ENCODE assay signal across 19 cellular contexts in the genomic region with DNA sequence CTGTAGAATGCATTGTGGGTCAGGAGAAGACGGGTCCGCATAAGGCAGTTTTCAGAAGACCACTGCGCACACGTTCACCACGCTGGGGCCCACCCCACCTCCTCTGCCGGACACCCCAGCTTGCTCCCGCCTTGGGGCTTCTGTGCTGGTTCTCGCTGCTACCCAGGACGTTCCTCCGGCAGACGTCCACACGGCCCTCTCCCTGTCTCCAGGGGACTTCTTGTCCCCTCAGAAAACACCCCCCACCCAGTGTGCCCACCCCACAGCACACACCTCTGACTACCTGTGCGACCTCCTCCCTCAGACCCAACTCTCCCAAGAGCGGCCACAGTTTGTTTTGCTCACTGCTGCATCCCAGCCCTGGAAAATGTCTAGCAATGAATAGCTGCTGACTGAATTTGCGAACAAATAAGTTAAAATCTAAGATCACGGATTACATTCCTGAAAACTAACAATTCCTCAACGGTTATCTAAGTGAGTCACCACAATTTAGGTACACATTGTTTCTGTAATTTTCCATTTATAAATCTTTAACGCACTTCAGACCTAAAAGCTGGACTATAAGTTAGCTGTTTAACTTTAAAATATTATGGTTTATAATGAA.
DNase-seq lines count a peak whose midpoint lies in the region; TF ChIP-seq lines count a peak whose summit lies in the region.
"Had no signal": no experiment of that assay in that cellular context is flagged by ENCODE, and none has a peak within 500 bp of the region (broad histone marks: within the 10 kb centered on the region; RNA-seq: fewer than 3 reads in every experiment).

No MANE protein-coding gene starts in this region.

- peak overlapping the region; percentile 29 to 99 (median 93) for H3K27ac Mint-ChIP-seq in nephron
- H3K27ac Mint-ChIP-seq: CD4-positive, CD25-positive, alpha-beta regulatory T cell; naive thymus-derived CD4-positive, alpha-beta T cell had no signal

- no peaks in the 10 kb centered on the region for H3K36me3 ChIP-seq in mammary epithelial cell (ENCODE audit: insufficient read depth, low read length)
- no peaks in the 10 kb centered on the region for H3K36me3 ChIP-seq in uterus

- peaks cover 50% of the 10 kb centered on the region for H3K36me3 Mint-ChIP-seq in nephron (ENCODE audit: low read depth)

- H3K27ac ChIP-seq in mammary epithelial cell (ENCODE audit: insufficient read depth, low read depth, low read length) (no peak overlapping the region), coronary artery (peak overlapping the region; percentile 39 to 94), uterus (peak overlapping the region; percentile 57 to 61)
- H3K27ac ChIP-seq: Peyer's patch, psoas muscle had no signal

- H3K9me3 ChIP-seq in mammary epithelial cell (replicated peaks; ENCODE audit: insufficient read depth, low read length) (peaks cover 22% of the 10 kb centered on the region), uterus (no peaks in the 10 kb centered on the region)
- H3K9me3 ChIP-seq: Peyer's patch, psoas muscle had no signal

- H3K27me3 ChIP-seq in mammary epithelial cell (ENCODE audit: insufficient read depth, low read length), result no peaks in the 10 kb centered on the region
- no peaks in the 10 kb centered on the region for H3K27me3 ChIP-seq in uterus
- H3K27me3 ChIP-seq: Peyer's patch had no signal

- H3K4me3 Mint-ChIP-seq in nephron, result no peak overlapping the region
- H3K4me3 Mint-ChIP-seq: naive thymus-derived CD4-positive, alpha-beta T cell had no signal

- no TSS peak for BruUV-seq in mammary epithelial cell (replicated peaks; lab: Mats Ljungman, UMichigan)

- TF ChIP-seq CTCF in mammary epithelial cell (conservative IDR thresholded peaks at IDR 0.05 in 1 of 2, IDR thresholded peaks at IDR 0.05 in 1 of 2; ENCODE audit: extremely low read depth in 1 of 2, insufficient read depth in 1 of 2, low read depth in 1 of 2, low read length in 2 of 2) (no peak), coronary artery (IDR thresholded peaks at IDR 0.05) (no peak), nephron (IDR thresholded peaks at IDR 0.05; ENCODE audit: unreplicated experiment in 3 of 3) (no peak), uterus (IDR thresholded peaks at IDR 0.05) (no peak), lower leg skin (IDR thresholded peaks at IDR 0.05) (no peak)

- peaks cover 70% of the 10 kb centered on the region for H3K4me1 Mint-ChIP-seq in nephron
- H3K4me1 Mint-ChIP-seq: CD4-positive, CD25-positive, alpha-beta regulatory T cell had no signal

- no peaks in the 10 kb centered on the region for H4K20me1 ChIP-seq in mammary epithelial cell (ENCODE audit: insufficient read depth, low read length)

- H3K4me2 ChIP-seq in mammary epithelial cell (ENCODE audit: insufficient read depth, low read depth, low read length), result no peak overlapping the region

- dilution Hi-C loops in mammary epithelial cell (cut with HindIII; ENCODE audit: low sequenced_read_pairs), result no loop called here

- no peak overlapping the region for H3K9ac ChIP-seq in mammary epithelial cell (ENCODE audit: insufficient read depth, low read length)

- intact Hi-C loops in mammary epithelial cell (cut with micrococcal nuclease) (no loop called here), uterus (cut with DNase I; ENCODE audit: low total_unique reads) (no loop called here), lower leg skin (cut with DNase I; ENCODE audit: low total_unique reads) (no loop called here)

- no peaks in the 10 kb centered on the region for H3K9me3 Mint-ChIP-seq in nephron
- H3K9me3 Mint-ChIP-seq: CD4-positive, CD25-positive, alpha-beta regulatory T cell had no signal

- no peak overlapping the region for H2AFZ ChIP-seq in mammary epithelial cell (ENCODE audit: low read depth, low read length)

- in situ Hi-C loops in T47D (cut with HindIII; ENCODE audit: low pct_unique_long_range_greater_than_20kb, low sequenced_read_pairs), result no loop called here
- in situ Hi-C loops in mammary epithelial cell (cut with MboI; ENCODE audit: low sequenced_read_pairs in 2 of 2), result no loop called here

- peak; percentile 47 to 48 for DNase-seq in T47D (ENCODE audit: low read depth in 1 of 2, low spot score in 1 of 2)
- no peak for DNase-seq in mammary epithelial cell
- no peak for DNase-seq in coronary artery (ENCODE audit: low spot score)
- no peak for DNase-seq in uterus
- DNase-seq in lower leg skin (ENCODE audit: low spot score in 2 of 2), result no peak
- DNase-seq in NCI-H69 (lab: John Stamatoyannopoulos, UW), result no peak
- no peak for DNase-seq in AML-193 (lab: John Stamatoyannopoulos, UW)
- DNase-seq: activated CD4-positive, alpha-beta T cell treated with anti-CD3 and anti-CD28 coated beads for 48 hours; CD4-positive, CD25-positive, alpha-beta regulatory T cell; DMS153; glutamatergic neuron; naive thymus-derived CD4-positive, alpha-beta T cell; NCI-H1436 treated with DMSO at 0.1 percent for 48 hours; NCI-H2171 treated with DMSO at 0.1 percent for 48 hours; NCI-H82; Peyer's patch; psoas muscle; stimulated activated CD4-positive, alpha-beta T cell treated with anti-CD3 and anti-CD28 coated beads, Interleukin-12 subunit alpha, Interleukin-12 subunit beta, amount 100 ng/mL, for 4 hours had no signal

- H3K27me3 Mint-ChIP-seq in nephron (ENCODE audit: low read depth), result peaks cover 9% of the 10 kb centered on the region
- H3K27me3 Mint-ChIP-seq: CD4-positive, CD25-positive, alpha-beta regulatory T cell had no signal

- TF ChIP-seq POLR2A in uterus (IDR thresholded peaks at IDR 0.05) (no peak), lower leg skin (IDR thresholded peaks at IDR 0.05) (no peak)

- WGBS in mammary epithelial cell (ENCODE audit: low coverage, missing lambda C conversion rate), result 79% methylated on average over 11 of the region's 18 CpGs
- 78 to 80% methylated on average over 18 of the region's 18 CpGs for WGBS in lower leg skin, 2 donors

- H3K4me1 ChIP-seq in mammary epithelial cell (ENCODE audit: insufficient read depth, low read length) (no peaks in the 10 kb centered on the region), uterus (peaks cover 0 to 6% of the 10 kb centered on the region in 2 donors)
- H3K4me1 ChIP-seq: psoas muscle had no signal

- CTCF ChIA-PET in mammary epithelial cell (lab: Charles Lee; ENCODE audit: low non-redundant PET), result no interaction called here

- H3K4me3 ChIP-seq in mammary epithelial cell (replicated peaks in 1 of 3; ENCODE audit: insufficient read depth in 1 of 3, low read depth in 2 of 3, low read length in 3 of 3) (no peak overlapping the region), coronary artery (peak overlapping the region; percentile 35), uterus (no peak overlapping the region), lower leg skin (ENCODE audit: low read depth, poor library complexity, severe bottlenecking) (no peak overlapping the region)
- H3K4me3 ChIP-seq: Peyer's patch, psoas muscle had no signal

- H3K79me2 ChIP-seq in mammary epithelial cell (ENCODE audit: insufficient read depth, low read length), result no peaks in the 10 kb centered on the region

Comparison
In these comparisons a context has a peak if more than half of its experiments do, and no peak if none do; other contexts are left out.
1. DNase-seq: peak in T47D (2 of 2); none in mammary epithelial cell (single experiment), coronary artery (single experiment), uterus (0 of 2), lower leg skin (0 of 2), NCI-H69 (single experiment) and AML-193 (0 of 2).